12 cellular contexts compared by ENCODE assay signal in the genomic region with DNA sequence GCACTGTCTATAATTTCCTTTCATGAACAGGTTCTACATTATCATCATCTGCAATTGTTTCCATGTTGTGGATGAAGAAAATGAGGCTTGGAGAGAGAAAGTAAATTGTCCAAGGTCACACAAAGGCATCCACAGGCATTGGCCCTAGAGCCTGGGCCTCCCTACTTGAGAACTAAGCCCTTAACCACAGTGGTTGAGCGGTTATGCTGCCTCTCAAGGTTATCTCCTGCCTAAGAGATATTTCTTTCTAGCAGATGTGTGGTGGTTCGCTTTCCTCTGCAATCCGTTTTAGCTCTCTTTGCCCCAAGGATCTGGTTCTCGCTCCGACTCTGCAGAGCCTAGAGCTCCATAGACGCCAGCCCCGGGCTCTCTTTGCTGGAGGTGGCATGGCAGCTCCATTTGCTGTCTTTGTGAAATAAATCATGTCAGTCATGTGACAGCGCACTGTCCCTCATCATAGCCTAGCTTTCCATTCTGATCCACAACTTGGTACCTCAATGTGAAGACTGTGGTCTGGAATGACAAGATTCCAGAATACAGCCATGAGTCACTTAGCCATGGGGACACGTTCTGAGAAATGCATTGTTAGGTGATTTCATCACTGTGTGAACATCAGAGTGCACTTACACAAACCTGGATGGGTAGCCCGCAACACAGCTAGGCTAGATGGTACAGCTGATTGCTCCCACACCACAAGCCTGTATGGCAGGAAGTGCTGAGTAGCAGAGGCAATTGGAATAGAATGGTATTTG. TPM values are rescaled to one million over a fixed set of nuclear protein-coding genes. Genes with fewer than 3 reads are reported as not detected.
A peak's percentile ranks its signal among the peaks of the same experiment; 100 is the strongest.
DNase-seq lines count a peak whose midpoint lies in the region; TF ChIP-seq lines count a peak whose summit lies in the region.
"Had no signal": no experiment of that assay in that cellular context is flagged by ENCODE, and none has a peak within 500 bp of the region (broad histone marks: within the 10 kb centered on the region; RNA-seq: fewer than 3 reads in every experiment).

No MANE protein-coding gene starts in this region.

- no peak for TF ChIP-seq EP300 in tibial nerve (IDR thresholded peaks at IDR 0.05)

- no peaks in the 10 kb centered on the region for H3K36me3 Mint-ChIP-seq in activated CD4-positive, alpha-beta memory T cell treated with anti-CD3 and anti-CD28 coated beads, Interleukin-2, amount 10 ng/mL, durations not matched to agents 7 days and 5 days (ENCODE audit: low read depth)
- H3K36me3 Mint-ChIP-seq in immature natural killer cell: peaks cover 0 to 7% (median 0%) of the 10 kb centered on the region in 3 donors

- H4K20me1 ChIP-seq in DOHH2 (ENCODE audit: control insufficient read depth, insufficient read depth, low read depth, low read length): no peaks in the 10 kb centered on the region

- H3K9me3 Mint-ChIP-seq in activated CD4-positive, alpha-beta memory T cell treated with anti-CD3 and anti-CD28 coated beads, Interleukin-2, amount 10 ng/mL, durations not matched to agents 7 days and 5 days: peaks cover 9% of the 10 kb centered on the region
- H3K9me3 Mint-ChIP-seq in immature natural killer cell: peaks cover 0 to 2% (median 0%) of the 10 kb centered on the region in 6 donors

- H2BK15ac ChIP-seq in mesendoderm (replicated peaks; ENCODE audit: low read depth): no peak overlapping the region

- TF ChIP-seq POLR2A in tibial nerve (IDR thresholded peaks at IDR 0.05): no peak

- H3K9me3 ChIP-seq in DOHH2 (ENCODE audit: control insufficient read depth, insufficient read depth, low read length) (no peaks in the 10 kb centered on the region), tibial nerve (no peaks in the 10 kb centered on the region)
- H3K9me3 ChIP-seq: adrenal gland had no signal

- H2AK5ac ChIP-seq in mesendoderm (ENCODE audit: low read length): no peak overlapping the region

- POLR2A ChIA-PET in activated CD4-positive, alpha-beta memory T cell treated with anti-CD3 and anti-CD28 coated beads, Interleukin-2, amount 10 ng/mL, durations not matched to agents 7 days and 5 days (lab: Charles Lee): interaction anchor here (1.6 kb wide), 1 partner anchor 14 kb away, joined by 5 read pairs; no protein-coding TSS in a partner anchor

- no peak overlapping the region for H3K23ac ChIP-seq in mesendoderm (ENCODE audit: low read length)

- no peaks in the 10 kb centered on the region for H3K27me3 ChIP-seq in DOHH2 (ENCODE audit: control insufficient read depth, low read length)
- no peaks in the 10 kb centered on the region for H3K27me3 ChIP-seq in mesendoderm (ENCODE audit: insufficient read depth, low read length, poor library complexity)
- H3K27me3 ChIP-seq in tibial nerve: peaks cover 0 to 15% of the 10 kb centered on the region in 2 donors
- H3K27me3 ChIP-seq: adrenal gland had no signal

- no peak overlapping the region for H4K5ac ChIP-seq in mesendoderm (ENCODE audit: low read length)

- H3K36me3 ChIP-seq in DOHH2 (ENCODE audit: control insufficient read depth, low read length): no peaks in the 10 kb centered on the region
- no peaks in the 10 kb centered on the region for H3K36me3 ChIP-seq in mesendoderm (ENCODE audit: control insufficient read depth, insufficient read depth, low read length)
- no peaks in the 10 kb centered on the region for H3K36me3 ChIP-seq in tibial nerve
- H3K36me3 ChIP-seq: adrenal gland had no signal

- peaks cover 18% of the 10 kb centered on the region for H3K4me1 Mint-ChIP-seq in activated CD4-positive, alpha-beta memory T cell treated with anti-CD3 and anti-CD28 coated beads, Interleukin-2, amount 10 ng/mL, durations not matched to agents 7 days and 5 days
- H3K4me1 Mint-ChIP-seq in immature natural killer cell: peaks cover 31 to 33% of the 10 kb centered on the region in 2 donors

- no peak overlapping the region for H3K27ac ChIP-seq in DOHH2 (ENCODE audit: low read depth, low read length)
- H3K27ac ChIP-seq in mesendoderm (ENCODE audit: low read depth, low read length): no peak overlapping the region
- H3K27ac ChIP-seq in tibial nerve: no peak overlapping the region

- H3K4me3 ChIP-seq in DOHH2 (ENCODE audit: low read length) (peak overlapping the region; percentile 2; the same call in 1 of the 2 replicates), mesendoderm (ENCODE audit: low read length) (no peak overlapping the region), tibial nerve (no peak overlapping the region)
- H3K4me3 ChIP-seq: adrenal gland had no signal

- no peak overlapping the region for H2BK120ac ChIP-seq in mesendoderm (ENCODE audit: low read depth, low read length)

- peaks cover 6% of the 10 kb centered on the region for H3K27me3 Mint-ChIP-seq in activated CD4-positive, alpha-beta memory T cell treated with anti-CD3 and anti-CD28 coated beads, Interleukin-2, amount 10 ng/mL, durations not matched to agents 7 days and 5 days
- peaks cover 2 to 9% (median 4%) of the 10 kb centered on the region in 3 donors for H3K27me3 Mint-ChIP-seq in immature natural killer cell (ENCODE audit: low read depth in 3 of 3)

- no peaks in the 10 kb centered on the region for H3K79me1 ChIP-seq in mesendoderm (ENCODE audit: low read length)

- H3K9ac ChIP-seq in mesendoderm (ENCODE audit: low read length): no peak overlapping the region

- H3K27ac Mint-ChIP-seq in activated CD4-positive, alpha-beta memory T cell treated with anti-CD3 and anti-CD28 coated beads, Interleukin-2, amount 10 ng/mL, durations not matched to agents 7 days and 5 days: no peak overlapping the region
- peak overlapping the region in 3 of 6 donors; percentile 3 to 51 (median 19) for H3K27ac Mint-ChIP-seq in immature natural killer cell

- no peak overlapping the region for H2BK5ac ChIP-seq in mesendoderm (ENCODE audit: low read length)

- TF ChIP-seq CTCF in DOHH2 (IDR thresholded peaks at IDR 0.05; ENCODE audit: low read depth, low read length, poor library complexity, severe bottlenecking) (no peak), tibial nerve (IDR thresholded peaks at IDR 0.05) (no peak)

- H3K18ac ChIP-seq in mesendoderm (ENCODE audit: low read length): no peak overlapping the region

- no peak overlapping the region for H4K8ac ChIP-seq in mesendoderm (ENCODE audit: low read depth, low read length)

- CTCF ChIA-PET in activated CD4-positive, alpha-beta memory T cell treated with anti-CD3 and anti-CD28 coated beads, Interleukin-2, amount 10 ng/mL, durations not matched to agents 7 days and 5 days (lab: Charles Lee): no interaction called here

- DNase-seq in M059J (ENCODE audit: low read depth): peak; percentile 97
- DNase-seq in activated CD4-positive, alpha-beta memory T cell treated with anti-CD3 and anti-CD28 coated beads, Interleukin-2, amount 10 ng/mL, durations not matched to agents 7 days and 5 days: peak; percentile 26
- DNase-seq in mesendoderm: peak; percentile 53
- DNase-seq in tibial nerve (ENCODE audit: low spot score in 2 of 2): no peak
- no peak for DNase-seq in immature natural killer cell
- no peak for DNase-seq in DMS 273 (lab: John Stamatoyannopoulos, UW; ENCODE audit: unreplicated experiment)
- no peak for DNase-seq in NCI-H1105 treated with DMSO at 0.1 percent for 48 hours (lab: John Stamatoyannopoulos, UW)
- DNase-seq: activated CD4-positive, alpha-beta T cell treated with anti-CD3 and anti-CD28 coated beads for 4 hours; adrenal gland; NCI-H1048; small intestine had no signal

- no peak overlapping the region for H3K56ac ChIP-seq in mesendoderm (ENCODE audit: low read length)

- H3K4ac ChIP-seq in mesendoderm (ENCODE audit: low read depth, low read length): no peak overlapping the region

- H3K79me2 ChIP-seq in DOHH2 (ENCODE audit: control insufficient read depth, low read length): no peaks in the 10 kb centered on the region
- H3K79me2 ChIP-seq in mesendoderm (ENCODE audit: control insufficient read depth, insufficient read depth, low read length): no peaks in the 10 kb centered on the region

- no peaks in the 10 kb centered on the region for H3F3A ChIP-seq in DOHH2 (ENCODE audit: control insufficient read depth, insufficient read depth)

- H3K4me1 ChIP-seq in DOHH2 (ENCODE audit: control insufficient read depth, low read length) (peaks cover 18% of the 10 kb centered on the region), mesendoderm (ENCODE audit: control insufficient read depth, low read depth, low read length) (peaks cover 6% of the 10 kb centered on the region), tibial nerve (no peaks in the 10 kb centered on the region)

- H3K4me3 Mint-ChIP-seq in activated CD4-positive, alpha-beta memory T cell treated with anti-CD3 and anti-CD28 coated beads, Interleukin-2, amount 10 ng/mL, durations not matched to agents 7 days and 5 days: no peak overlapping the region
- H3K4me3 Mint-ChIP-seq in immature natural killer cell: no peak overlapping the region

- H3K4me2 ChIP-seq in DOHH2 (ENCODE audit: low read length) (peak overlapping the region; percentile 38), mesendoderm (ENCODE audit: low read length) (no peak overlapping the region)

- no peaks in the 10 kb centered on the region for H3K9me2 ChIP-seq in DOHH2 (replicated peaks; ENCODE audit: control insufficient read depth, low read length)

- no CpG with 5 or more reads among the region's 10 CpGs for WGBS in mesendoderm (ENCODE audit: extremely low coverage, insufficient coverage, low lambda C conversion rate)
- 82 to 89% methylated on average over 10 of the region's 10 CpGs for whole genome bisulfite sequencing in tibial nerve, 2 donors

RNA-seq across cellular contexts. Expression of gene RPS6KA4, which starts 27.2 kb away (rescaled TPM):
- 26.9 and 41.8 TPM in 2 replicates for total RNA-seq in M059J (2014; rRNA removed; shearing (Covaris generic))
- 10 to 100 TPM; 40.2 to 43.5 TPM for total RNA-seq in activated CD4-positive, alpha-beta memory T cell treated with anti-CD3 and anti-CD28 coated beads, Interleukin-2, amount 10 ng/mL, durations not matched to agents 7 days and 5 days
- 4.8 TPM for polyA plus RNA-seq in mesendoderm (2013, experiment 1 of 2)
- polyA plus RNA-seq in mesendoderm (2013, experiment 2 of 2): 4.6 TPM
- 10 to 100 TPM; 23.7 to 34.3 (median 26.2) TPM for total RNA-seq in tibial nerve
- 10 to 100 TPM in 1 of 3 donors, 1 to 10 TPM in 2; 5.0 to 16.7 (median 8.5) TPM for polyA plus RNA-seq in immature natural killer cell

RNA-seq across cellular contexts. Expression of gene CCDC88B, which starts 46.1 kb away (rescaled TPM):
- total RNA-seq in M059J (2014; rRNA removed; shearing (Covaris generic)): 0.07 and 3.9 TPM in 2 replicates
- 100 to 1,000 TPM in 1 of 2 experiments, 10 to 100 TPM in 1; 99.1 to 106 TPM for total RNA-seq in activated CD4-positive, alpha-beta memory T cell treated with anti-CD3 and anti-CD28 coated beads, Interleukin-2, amount 10 ng/mL, durations not matched to agents 7 days and 5 days
- 2.0 TPM for polyA plus RNA-seq in mesendoderm (2013, experiment 1 of 2)
- 1.6 TPM for polyA plus RNA-seq in mesendoderm (2013, experiment 2 of 2)
- 10 to 100 TPM in 3 of 4 donors, 1 to 10 TPM in 1; 6.9 to 48.0 (median 14.4) TPM for total RNA-seq in tibial nerve
- 10 to 100 TPM; 10.3 to 86.7 (median 16.4) TPM for polyA plus RNA-seq in immature natural killer cell

Comparison
In these comparisons a context has a peak if more than half of its experiments do, and no peak if none do; other contexts are left out.
1. DNase-seq: peak in M059J (single experiment), activated CD4-positive, alpha-beta memory T cell treated with anti-CD3 and anti-CD28 coated beads, Interleukin-2, amount 10 ng/mL, durations not matched to agents 7 days and 5 days (single experiment) and mesendoderm (single experiment); none in tibial nerve (0 of 2), immature natural killer cell (0 of 3), DMS 273 (single experiment) and NCI-H1105 treated with DMSO at 0.1 percent for 48 hours (single experiment).